Comparison of ENCODE assay signal across 10 cellular contexts in genomic region chr1:224435999-224436398, GRCh38. TPM values are rescaled to one million over a fixed set of nuclear protein-coding genes. Genes with fewer than 3 reads are reported as not detected.
DNase-seq lines count a peak whose midpoint lies in the region; ATAC-seq and TF ChIP-seq lines count a peak whose summit lies in the region.
"Had no signal": no experiment of that assay in that cellular context is flagged by ENCODE, and none has a peak within 500 bp of the region (broad histone marks: within the 10 kb centered on the region; RNA-seq: fewer than 3 reads in every experiment).

No MANE protein-coding gene starts in this region.

- H3K4me3 ChIP-seq in A673 (ENCODE audit: low read depth, low read length, poor library complexity, severe bottlenecking) (peak overlapping the region; percentile 75), HUES6 (ENCODE audit: low read depth, low read length) (peak overlapping the region; percentile 80; the same call in 1 of the 2 replicates), adipocyte (ENCODE audit: low read length) (peak overlapping the region; percentile 93), mucosa of rectum (ENCODE audit: low read length in 2 of 2) (peak overlapping the region in 1 of 2 donors; percentile 91)

- H3K27ac ChIP-seq in A673 (ENCODE audit: low read depth, low read length, poor library complexity, severe bottlenecking) = peak overlapping the region; percentile 83
- no peak overlapping the region for H3K27ac ChIP-seq in HUES6 (ENCODE audit: low read depth, low read length)
- H3K27ac ChIP-seq in mucosa of rectum (ENCODE audit: low read depth in 2 of 2, low read length in 2 of 2) = peak overlapping the region; percentile 6 to 11

- CTCF ChIA-PET in A673 (lab: Charles Lee) = no interaction called here

- no TSS peak for BruUV-seq in A673 (replicated peaks; lab: Mats Ljungman, UMichigan)

- H3K36me3 ChIP-seq in A673 (ENCODE audit: insufficient read depth, low read length, poor library complexity, severe bottlenecking) (peaks cover 7% of the 10 kb centered on the region), HUES6 (ENCODE audit: control insufficient read depth, insufficient read depth, low read length) (peaks cover 20% of the 10 kb centered on the region), adipocyte (ENCODE audit: control insufficient read depth, insufficient read depth, low read length, severe bottlenecking) (peaks cover 6% of the 10 kb centered on the region), mucosa of rectum (ENCODE audit: control insufficient read depth in 2 of 2, insufficient read depth in 2 of 2, low read length in 2 of 2) (peaks cover 0 to 6% of the 10 kb centered on the region in 2 donors)

- H3K9me3 ChIP-seq in A673 (ENCODE audit: low read depth, low read length, poor library complexity, severe bottlenecking) (no peaks in the 10 kb centered on the region), HUES6 (ENCODE audit: control insufficient read depth, insufficient read depth, low read depth, low read length) (no peaks in the 10 kb centered on the region), adipocyte (ENCODE audit: control insufficient read depth, low read length) (no peaks in the 10 kb centered on the region), mucosa of rectum (ENCODE audit: control insufficient read depth in 2 of 2, low read length in 2 of 2) (no peaks in the 10 kb centered on the region)
- H3K9me3 ChIP-seq: testis had no signal

- ATAC-seq in GM19455 (IDR thresholded peaks at IDR 0.05; ENCODE audit: unreplicated experiment) = no peak
- ATAC-seq in GM21576 (IDR thresholded peaks at IDR 0.05; ENCODE audit: unreplicated experiment) = no peak
- no peak for ATAC-seq in GM18858 (IDR thresholded peaks at IDR 0.05; ENCODE audit: unreplicated experiment)

- POLR2A ChIA-PET in A673 (lab: Charles Lee; ENCODE audit: low non-redundant PET) = no interaction called here

- no peak for TF ChIP-seq CTCF in A673 (conservative IDR thresholded peaks at IDR 0.05; ENCODE audit: low read depth, low read length)

- H3K9ac ChIP-seq in HUES6 (ENCODE audit: low read length) (no peak overlapping the region), adipocyte (ENCODE audit: low read length) (peak overlapping the region; percentile 93), mucosa of rectum (ENCODE audit: low read depth in 1 of 2, low read length in 2 of 2) (no peak overlapping the region)

- DNase-seq in A673 (ENCODE audit: low spot score) (no peak), adipocyte (ENCODE audit: low read depth) (peak; percentile 15), SK-N-DZ (ENCODE audit: low spot score) (no peak)
- DNase-seq: NCI-H526, testis had no signal

- peaks cover 24% of the 10 kb centered on the region for H3K4me1 ChIP-seq in A673 (ENCODE audit: insufficient read depth, low read length, poor library complexity, severe bottlenecking)
- peaks cover 28% of the 10 kb centered on the region for H3K4me1 ChIP-seq in HUES6 (ENCODE audit: control insufficient read depth, insufficient read depth, low read length)
- H3K4me1 ChIP-seq in adipocyte (ENCODE audit: control insufficient read depth, insufficient read depth, low read length) = peaks cover 19% of the 10 kb centered on the region
- H3K4me1 ChIP-seq in mucosa of rectum (ENCODE audit: control insufficient read depth in 2 of 2, insufficient read depth in 2 of 2, low read length in 2 of 2) = peaks cover 15 to 32% of the 10 kb centered on the region in 2 donors

- H3K27me3 ChIP-seq in A673 (replicated peaks; ENCODE audit: insufficient read depth, low read depth, low read length, poor library complexity) (no peaks in the 10 kb centered on the region), HUES6 (ENCODE audit: control insufficient read depth, insufficient read depth, low read length) (no peaks in the 10 kb centered on the region), adipocyte (replicated peaks; ENCODE audit: control insufficient read depth, insufficient read depth, low read length) (no peaks in the 10 kb centered on the region), mucosa of rectum (ENCODE audit: control insufficient read depth in 2 of 2, insufficient read depth in 2 of 2, low read length in 2 of 2) (no peaks in the 10 kb centered on the region)
- H3K27me3 ChIP-seq: testis had no signal

- intact Hi-C loops in A673 (cut with micrococcal nuclease; ENCODE audit: unreplicated experiment) = no loop called here

RNA-seq across cellular contexts. Expression of gene WDR26, which starts 1.4 kb away (rescaled TPM):
- 73.5 TPM in 2 replicates for total RNA-seq in A673 (2021)
- 31.4 and 38.1 TPM in 2 replicates for polyA plus RNA-seq in SK-N-DZ (2014; cell fraction: cytosol; rRNA removed)
- 39.3 and 46.6 TPM in 2 replicates for polyA plus RNA-seq in SK-N-DZ (2014; cell fraction: nucleus; rRNA removed)
